Comparison of ENCODE assay signal across 22 cellular contexts in the genomic region with DNA sequence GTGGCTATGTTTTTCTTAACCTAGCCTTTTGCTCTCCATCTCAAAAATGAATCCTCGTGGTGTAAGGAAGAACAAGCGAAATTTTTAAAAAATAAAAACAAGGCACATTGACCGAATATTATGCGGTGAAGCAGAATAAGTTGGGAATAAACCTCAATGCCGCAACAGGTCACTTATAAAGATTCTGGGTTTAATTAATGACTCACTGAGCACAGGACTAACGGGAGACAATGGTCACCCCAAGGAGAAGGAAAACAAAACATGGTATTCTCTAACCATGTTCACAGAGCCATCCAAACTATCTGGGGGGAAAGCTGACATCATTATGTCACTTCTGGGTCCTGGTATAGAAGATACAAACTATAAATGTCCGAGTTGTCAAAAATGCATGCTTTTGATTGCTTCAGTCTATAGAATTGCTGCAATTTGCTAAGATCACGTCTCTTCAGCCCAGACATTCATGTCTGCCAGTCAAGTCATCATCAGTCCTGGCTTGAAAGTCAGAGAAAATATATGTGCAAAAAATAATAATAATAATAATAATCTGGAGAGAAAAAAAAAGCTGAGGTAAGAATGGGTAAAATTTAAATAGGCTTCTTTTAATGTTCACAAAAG.
DNase-seq lines count a peak whose midpoint lies in the region; ATAC-seq and TF ChIP-seq lines count a peak whose summit lies in the region.
"Had no signal": no experiment of that assay in that cellular context is flagged by ENCODE, and none has a peak within 500 bp of the region (broad histone marks: within the 10 kb centered on the region; RNA-seq: fewer than 3 reads in every experiment).

No MANE protein-coding gene starts in this region.

- WGBS in ectodermal cell, 2 experiments = 50 to 53% methylated on average over 7 to 8 of the region's 8 CpGs

- peak; percentile 27; the same call in 2 of the 3 replicates for ATAC-seq in GM23338
- ATAC-seq in GM19395 (IDR thresholded peaks at IDR 0.05; ENCODE audit: unreplicated experiment) = no peak
- ATAC-seq: GM12878, SK-N-SH treated with all-trans-retinoic acid at 6 μM for 48 hours had no signal

- TF ChIP-seq CTCF in GM23338 (conservative IDR thresholded peaks at IDR 0.05; ENCODE audit: low read depth in 2 of 2) (no peak), nephron progenitor cell (IDR thresholded peaks at IDR 0.05) (no peak)

- peak overlapping the region; percentile 25; the same call in 1 of the 2 replicates for H3K4me3 ChIP-seq in GM23338
- H3K4me3 ChIP-seq in ectodermal cell (ENCODE audit: insufficient read depth, low read depth, low read length) = no peak overlapping the region
- H3K4me3 ChIP-seq: GM12878 had no signal

- no peak overlapping the region for H2AFZ ChIP-seq in GM23338

- H3K27me3 Mint-ChIP-seq in GM23338 (ENCODE audit: insufficient read depth, low read depth, poor library complexity) = peaks cover 9% of the 10 kb centered on the region
- H3K27me3 Mint-ChIP-seq in nephron progenitor cell (ENCODE audit: low read depth, poor library complexity) = peaks cover 6% of the 10 kb centered on the region
- H3K27me3 Mint-ChIP-seq: CD4-positive, alpha-beta T cell had no signal

- peaks cover 38% of the 10 kb centered on the region for H3K4me1 ChIP-seq in GM23338 (ENCODE audit: insufficient read depth)
- H3K4me1 ChIP-seq in ectodermal cell (ENCODE audit: control insufficient read depth, insufficient read depth, low read length) = peaks cover 54% of the 10 kb centered on the region
- H3K4me1 ChIP-seq: Caco-2 had no signal

- H3K27ac Mint-ChIP-seq in GM23338 (no peak overlapping the region; the same call in 1 of the 2 replicates), nephron progenitor cell (peak overlapping the region; percentile 96)
- H3K27ac Mint-ChIP-seq: CD4-positive, alpha-beta T cell had no signal

- H3F3A ChIP-seq in GM23338 (replicated peaks; ENCODE audit: low read depth) = no peaks in the 10 kb centered on the region

- H4K20me1 ChIP-seq in GM23338 (replicated peaks; ENCODE audit: insufficient read depth) = no peaks in the 10 kb centered on the region

- H3K9me3 Mint-ChIP-seq in GM23338 (no peaks in the 10 kb centered on the region), nephron progenitor cell (peaks cover 10% of the 10 kb centered on the region)

- H3K27me3 ChIP-seq in GM23338 (ENCODE audit: insufficient read depth) = no peaks in the 10 kb centered on the region
- no peaks in the 10 kb centered on the region for H3K27me3 ChIP-seq in ectodermal cell (ENCODE audit: control insufficient read depth, insufficient read depth, low read length, poor library complexity, severe bottlenecking)
- H3K27me3 ChIP-seq: BE2C had no signal

- no peaks in the 10 kb centered on the region for H3K36me3 ChIP-seq in GM23338 (ENCODE audit: insufficient read depth)
- no peaks in the 10 kb centered on the region for H3K36me3 ChIP-seq in ectodermal cell (ENCODE audit: control insufficient read depth, insufficient read depth, low read length)
- H3K36me3 ChIP-seq: BE2C had no signal

- H3K9me2 ChIP-seq in GM23338 (ENCODE audit: insufficient read depth) = no peaks in the 10 kb centered on the region

- no peaks in the 10 kb centered on the region for H3K79me2 ChIP-seq in GM23338 (replicated peaks; ENCODE audit: insufficient read depth)

- H3K4me3 Mint-ChIP-seq in GM23338 = peak overlapping the region; percentile 57
- H3K4me3 Mint-ChIP-seq in nephron progenitor cell = peak overlapping the region; percentile 76
- H3K4me3 Mint-ChIP-seq: CD4-positive, alpha-beta T cell had no signal

- H3K9me3 ChIP-seq in ectodermal cell (ENCODE audit: control insufficient read depth, low read length) = no peaks in the 10 kb centered on the region
- H3K9me3 ChIP-seq: BE2C, Caco-2 had no signal

- no peak overlapping the region for H3K27ac ChIP-seq in GM23338 (ENCODE audit: low read depth)
- peak overlapping the region; percentile 94 for H3K27ac ChIP-seq in ectodermal cell (ENCODE audit: insufficient read depth, low read depth, low read length, poor library complexity, severe bottlenecking)
- H3K27ac ChIP-seq: HL-60 had no signal

- H3K36me3 Mint-ChIP-seq in GM23338 (ENCODE audit: low read depth) = no peaks in the 10 kb centered on the region
- no peaks in the 10 kb centered on the region for H3K36me3 Mint-ChIP-seq in nephron progenitor cell (ENCODE audit: low read depth)

- DNase-seq in GM23338 (ENCODE audit: low spot score) = no peak
- DNase-seq in M059J (ENCODE audit: low read depth) = peak; percentile 74
- no peak for DNase-seq in nephron progenitor cell
- no peak for DNase-seq in DMS79 (lab: John Stamatoyannopoulos, UW)
- no peak for DNase-seq in activated CD8-positive, alpha-beta memory T cell treated with anti-CD3 and anti-CD28 coated beads for 24 hours
- no peak for DNase-seq in NCI-H1694 (lab: John Stamatoyannopoulos, UW)
- DNase-seq: BE2C; Caco-2; CD4-positive, alpha-beta T cell; DMS153; EL; Kasumi-1; MM.1S; NCI-H1092; NCI-H1436 treated with DMSO at 0.1 percent for 48 hours; NCI-H2081 treated with DMSO at 0.1 percent for 48 hours; SHP77 treated with DMSO at 0.1 percent for 48 hours had no signal

- peak overlapping the region; percentile 65 for H3K4me2 ChIP-seq in GM23338

- H3K4me1 Mint-ChIP-seq in GM23338 = peaks cover 34% of the 10 kb centered on the region
- H3K4me1 Mint-ChIP-seq in nephron progenitor cell = peaks cover 79% of the 10 kb centered on the region

TF ChIP-seq in GM23338, 12 proteins besides CTCF, POLR2A, EP300 and RAD21:
- TF ChIP-seq, protein P1, sequence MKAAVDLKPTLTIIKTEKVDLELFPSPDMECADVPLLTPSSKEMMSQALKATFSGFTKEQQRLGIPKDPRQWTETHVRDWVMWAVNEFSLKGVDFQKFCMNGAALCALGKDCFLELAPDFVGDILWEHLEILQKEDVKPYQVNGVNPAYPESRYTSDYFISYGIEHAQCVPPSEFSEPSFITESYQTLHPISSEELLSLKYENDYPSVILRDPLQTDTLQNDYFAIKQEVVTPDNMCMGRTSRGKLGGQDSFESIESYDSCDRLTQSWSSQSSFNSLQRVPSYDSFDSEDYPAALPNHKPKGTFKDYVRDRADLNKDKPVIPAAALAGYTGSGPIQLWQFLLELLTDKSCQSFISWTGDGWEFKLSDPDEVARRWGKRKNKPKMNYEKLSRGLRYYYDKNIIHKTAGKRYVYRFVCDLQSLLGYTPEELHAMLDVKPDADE (IDR thresholded peaks at IDR 0.05) = no peak
- TF ChIP-seq ZNF331 (CRISPR knock-in tag; IDR thresholded peaks at IDR 0.05; ENCODE audit: low read depth) (no peak), CREB1 (CRISPR knock-in tag; IDR thresholded peaks at IDR 0.05; ENCODE audit: low read depth) (no peak), POLR2AphosphoS5 (IDR thresholded peaks at IDR 0.05; ENCODE audit: low read depth) (no peak)
